ENCODE assay signal across 28 cellular contexts in the genomic region with DNA sequence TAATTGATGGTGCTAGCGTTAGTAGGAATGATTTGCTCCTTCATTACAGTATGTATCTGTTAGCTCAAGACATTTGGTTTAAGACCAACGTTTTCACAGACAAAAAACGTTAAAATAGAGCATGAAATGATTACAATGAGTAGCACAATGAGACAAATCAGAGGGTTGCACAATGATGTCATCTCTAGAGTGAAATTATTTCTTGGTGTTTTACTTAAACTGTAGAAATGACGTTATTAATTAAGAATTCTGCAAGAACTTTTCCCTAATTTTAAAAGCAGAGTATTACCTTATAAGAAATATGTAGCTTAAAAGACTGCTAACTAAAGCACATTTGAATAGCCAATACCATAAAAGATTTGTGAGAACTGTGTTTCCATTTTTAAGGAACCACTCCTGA.
"Had no signal": no experiment of that assay in that cellular context is flagged by ENCODE, and none has a peak within 500 bp of the region (broad histone marks: within the 10 kb centered on the region; RNA-seq: fewer than 3 reads in every experiment).

No MANE protein-coding gene starts in this region.

- H3K79me2 ChIP-seq: hepatocyte had no signal

- H3K4me1 ChIP-seq: colonic mucosa, esophagus muscularis mucosa, esophagus squamous epithelium, foreskin keratinocyte, gastrocnemius medialis, gastroesophageal sphincter, heart left ventricle, heart right ventricle had no signal

- H3K27ac ChIP-seq: colonic mucosa, coronary artery, dorsolateral prefrontal cortex, epithelial cell of prostate, esophagus muscularis mucosa, esophagus squamous epithelium, foreskin keratinocyte, gastrocnemius medialis, gastroesophageal sphincter, heart left ventricle, heart right ventricle, hepatocyte had no signal

- H3K4me3 ChIP-seq: colonic mucosa, coronary artery, dorsolateral prefrontal cortex, esophagus muscularis mucosa, esophagus squamous epithelium, gastrocnemius medialis, gastroesophageal sphincter, heart left ventricle, heart right ventricle, hepatocyte had no signal

- H3K36me3 ChIP-seq: colonic mucosa, esophagus muscularis mucosa, esophagus squamous epithelium, gastrocnemius medialis, gastroesophageal sphincter, heart left ventricle, heart right ventricle had no signal

- DNase-seq: colonic mucosa; cortex of kidney; dermis blood vessel endothelial cell; dorsolateral prefrontal cortex; effector CD4-positive, alpha-beta T cell; effector CD8-positive, alpha-beta T cell; effector memory CD4-positive, alpha-beta T cell; effector memory CD8-positive, alpha-beta T cell; endodermal cell; erythroblast; esophagus squamous epithelium; foreskin fibroblast; foreskin keratinocyte; foreskin melanocyte; gastrocnemius medialis; glutamatergic neuron; head of caudate nucleus; heart left ventricle; heart right ventricle had no signal

- H3K4me2 ChIP-seq: hepatocyte had no signal

- FAIRE-seq: endometrium, endothelial cell of umbilical vein, frontal cortex had no signal

- H2AFZ ChIP-seq: hepatocyte had no signal

- H3K9me3 ChIP-seq: colonic mucosa, esophagus muscularis mucosa, esophagus squamous epithelium, gastrocnemius medialis, gastroesophageal sphincter, heart left ventricle, heart right ventricle had no signal

- H3K27me3 ChIP-seq: colonic mucosa, esophagus muscularis mucosa, esophagus squamous epithelium, foreskin keratinocyte, gastrocnemius medialis, gastroesophageal sphincter, heart left ventricle, heart right ventricle, hepatocyte had no signal

- ATAC-seq: effector memory CD8-positive, alpha-beta T cell; esophagus mucosa; foreskin keratinocyte; gastrocnemius medialis; gastroesophageal sphincter; heart left ventricle; heart right ventricle had no signal
